ENCODE assay signal across 25 cellular contexts in genomic region chr12:109221277-109221931, GRCh38.
"Had no signal": no experiment of that assay in that cellular context is flagged by ENCODE, and none has a peak within 500 bp of the region (broad histone marks: within the 10 kb centered on the region; RNA-seq: fewer than 3 reads in every experiment).

No MANE protein-coding gene starts in this region.

- H3K4me1 ChIP-seq: esophagus muscularis mucosa, foreskin keratinocyte, pancreas, suprapubic skin, transverse colon, vagina had no signal

- FAIRE-seq: endothelial cell of umbilical vein, islet of Langerhans, pancreas had no signal

- ATAC-seq: foreskin keratinocyte; natural killer cell; pancreas; stimulated activated naive CD8-positive, alpha-beta T cell treated with anti-CD3 and anti-CD28 coated beads, Interleukin-15, amount 100 ng/mL, for 72 hours had no signal

- H3K4me3 ChIP-seq: coronary artery, esophagus muscularis mucosa, heart right ventricle, lung, pancreas, skin epidermis, suprapubic skin, transverse colon, vagina had no signal

- H3K4me3 Mint-ChIP-seq: memory B cell; natural killer cell; stimulated activated naive CD8-positive, alpha-beta T cell treated with anti-CD3 and anti-CD28 coated beads, Interleukin-15, amount 100 ng/mL, for 72 hours had no signal

- H3K4me1 Mint-ChIP-seq: memory B cell; natural killer cell; stimulated activated naive CD8-positive, alpha-beta T cell treated with anti-CD3 and anti-CD28 coated beads, Interleukin-15, amount 100 ng/mL, for 72 hours had no signal

- H3K27ac ChIP-seq: coronary artery, esophagus muscularis mucosa, foreskin keratinocyte, pancreas, skin epidermis, suprapubic skin, transverse colon, vagina had no signal

- H3K36me3 Mint-ChIP-seq: natural killer cell had no signal

- DNase-seq: dermis blood vessel endothelial cell; effector memory CD4-positive, alpha-beta T cell; foreskin keratinocyte; glutamatergic neuron; heart right ventricle; hippocampal formation; natural killer cell; occipital lobe; pancreas; right cardiac atrium; stimulated activated CD4-positive, alpha-beta T cell treated with anti-CD3 and anti-CD28 coated beads, Interleukin-15, amount 100 ng/mL, for 24 hours; stimulated activated CD4-positive, alpha-beta T cell treated with anti-CD3 and anti-CD28 coated beads, Interleukin-2, amount 100 ng/mL, for 48 hours; stimulated activated naive CD4-positive, alpha-beta T cell; stimulated activated naive CD8-positive, alpha-beta T cell treated with anti-CD3 and anti-CD28 coated beads, Interleukin-15, amount 100 ng/mL, for 72 hours; transverse colon had no signal

- H3K9me3 ChIP-seq: esophagus muscularis mucosa, heart right ventricle, pancreas, suprapubic skin, transverse colon, vagina had no signal

- H3K27me3 ChIP-seq: esophagus muscularis mucosa, foreskin keratinocyte, heart right ventricle, pancreas, suprapubic skin, transverse colon, vagina had no signal

- H3K27ac Mint-ChIP-seq: memory B cell, natural killer cell had no signal

- H3K9me3 Mint-ChIP-seq: memory B cell; natural killer cell; stimulated activated naive CD8-positive, alpha-beta T cell treated with anti-CD3 and anti-CD28 coated beads, Interleukin-15, amount 100 ng/mL, for 72 hours had no signal

- H3K27me3 Mint-ChIP-seq: memory B cell; progenitor cell of endocrine pancreas; stimulated activated naive CD8-positive, alpha-beta T cell treated with anti-CD3 and anti-CD28 coated beads, Interleukin-15, amount 100 ng/mL, for 72 hours had no signal
